9 cellular contexts compared by ENCODE assay signal in the genomic region with DNA sequence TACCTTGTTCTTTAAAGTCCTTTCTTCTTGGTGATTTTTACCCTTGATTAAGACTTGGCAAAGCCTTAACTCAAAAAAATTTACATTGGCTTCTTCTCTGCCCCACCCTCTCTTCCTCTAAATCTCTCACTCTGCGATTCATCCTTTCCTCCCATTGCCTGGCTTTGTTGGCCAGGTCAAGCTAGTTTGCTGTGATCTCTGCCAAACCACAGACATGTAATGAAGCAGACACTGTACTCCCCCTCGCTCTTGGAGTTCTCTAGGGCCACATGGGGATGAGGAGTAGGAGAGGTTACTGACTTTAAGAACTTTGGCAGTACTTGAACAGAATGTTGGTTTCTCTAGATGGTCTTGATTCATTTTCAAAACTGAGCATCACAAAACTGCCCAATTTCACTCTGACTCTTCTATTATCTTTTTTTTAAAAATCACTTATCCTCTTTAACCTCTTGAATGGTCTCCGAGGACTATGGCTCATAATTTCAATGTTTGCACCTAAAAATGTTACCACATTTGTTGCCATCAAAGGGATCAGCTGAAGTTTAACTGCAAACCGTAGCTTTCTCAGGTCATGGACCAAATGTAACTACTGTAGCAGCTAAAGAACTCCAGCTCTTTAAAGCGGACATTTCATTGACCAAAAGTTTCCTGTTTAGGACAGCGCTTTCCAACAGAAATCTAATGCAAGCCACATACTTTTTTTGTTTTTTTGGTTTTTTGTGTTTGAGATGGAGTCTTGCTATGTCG.
DNase-seq lines count a peak whose midpoint lies in the region; ATAC-seq and TF ChIP-seq lines count a peak whose summit lies in the region.
"Had no signal": no experiment of that assay in that cellular context is flagged by ENCODE, and none has a peak within 500 bp of the region (broad histone marks: within the 10 kb centered on the region; RNA-seq: fewer than 3 reads in every experiment).

No MANE protein-coding gene starts in this region.

- peak overlapping the region; percentile 87 to 98 for H3K27ac ChIP-seq in SK-N-SH (ENCODE audit: low read depth in 2 of 2, low read length in 1 of 2)
- no peak overlapping the region for H3K27ac ChIP-seq in gastrocnemius medialis

- peak; percentile 65 to 70 for ATAC-seq in gastrocnemius medialis
- ATAC-seq in GM21576 (IDR thresholded peaks at IDR 0.05; ENCODE audit: unreplicated experiment), result no peak
- no peak for ATAC-seq in HG02798 (IDR thresholded peaks at IDR 0.05; ENCODE audit: poor library complexity, unreplicated experiment)

- CTCF ChIA-PET in SK-N-SH (lab: Yijun Ruan, JAX), result interaction anchor here (1.0 to 2.9 kb wide), 6 partner anchors 18 to 61 kb away, joined by 3 to 11 read pairs (median 4); no protein-coding TSS in a partner anchor

- TF ChIP-seq CTCF in SK-N-SH (IDR thresholded peaks at IDR 0.05) (no peak), foreskin fibroblast (IDR thresholded peaks at IDR 0.05; ENCODE audit: low read depth, low read length) (no peak), gastrocnemius medialis (IDR thresholded peaks at IDR 0.05 in 4 of 5, conservative IDR thresholded peaks at IDR 0.05 in 1 of 5) (no peak)

- H3K4me3 ChIP-seq in SK-N-SH (ENCODE audit: low read depth in 2 of 2, low read length in 1 of 2), result no peak overlapping the region
- H3K4me3 ChIP-seq in foreskin fibroblast (ENCODE audit: low read depth in 1 of 2, low read length in 2 of 2), result no peak overlapping the region
- H3K4me3 ChIP-seq in gastrocnemius medialis, result no peak overlapping the region

- H3K4me2 ChIP-seq in SK-N-SH, result peak overlapping the region; percentile 39; the same call in 1 of the 2 replicates

- no peak for TF ChIP-seq RAD21 in SK-N-SH (IDR thresholded peaks at IDR 0.05; ENCODE audit: low read length)

- no peak for TF ChIP-seq POLR2A in gastrocnemius medialis (IDR thresholded peaks at IDR 0.05)

- H2AFZ ChIP-seq in SK-N-SH (ENCODE audit: low read depth), result no peak overlapping the region

- POLR2A ChIA-PET in SK-N-SH (lab: Yijun Ruan, JAX), result no interaction called here

- TF ChIP-seq EP300 in SK-N-SH (IDR thresholded peaks at IDR 0.05; ENCODE audit: borderline replicate concordance in 1 of 2, low read depth in 1 of 2, low read length in 1 of 2), result peak in 1 of 2 experiments; percentile 90; a peak in 3 of 4 replicates

- DNase-seq in GM04504 (ENCODE audit: low read depth) (peak; percentile 92), SK-N-SH (no peak), foreskin fibroblast (peak; percentile 82 to 88), gastrocnemius medialis (peak; percentile 11 to 46), NCI-H1436 (lab: John Stamatoyannopoulos, UW) (no peak), G401 (ENCODE audit: low spot score) (no peak)
- DNase-seq: activated CD4-positive, alpha-beta T cell treated with anti-CD3 and anti-CD28 coated beads, Interleukin-2, amount 10 ng/mL, durations not matched to agents 24 days and 14 days had no signal

- no peaks in the 10 kb centered on the region for H4K20me1 ChIP-seq in SK-N-SH (ENCODE audit: insufficient read depth)

- H3K9me3 ChIP-seq in SK-N-SH (no peaks in the 10 kb centered on the region), gastrocnemius medialis (peaks cover 0 to under 1% (median 0%) of the 10 kb centered on the region in 3 donors)

- peaks cover 14 to 64% of the 10 kb centered on the region in 2 experiments for H3K4me1 ChIP-seq in SK-N-SH (ENCODE audit: control insufficient read depth in 1 of 2, insufficient read depth in 2 of 2, low read depth in 1 of 2, low read length in 1 of 2)
- peaks cover 0 to 19% of the 10 kb centered on the region in 2 donors for H3K4me1 ChIP-seq in gastrocnemius medialis

- WGBS in SK-N-SH (ENCODE audit: low lambda C conversion rate), result 66% methylated on average over 7 of the region's 7 CpGs

- intact Hi-C loops in gastrocnemius medialis (cut with DNase I; ENCODE audit: low total_unique reads), result no loop called here

- in situ Hi-C loops in gastrocnemius medialis (cut with MboI; ENCODE audit: low sequenced_read_pairs in 4 of 4), result no loop called here
- in situ Hi-C loops in G401 (cut with HindIII; ENCODE audit: low sequenced_read_pairs), result no loop called here

- no peaks in the 10 kb centered on the region for H3K9me2 ChIP-seq in SK-N-SH

- H3K27me3 ChIP-seq in SK-N-SH (ENCODE audit: insufficient read depth), result no peaks in the 10 kb centered on the region
- no peaks in the 10 kb centered on the region for H3K27me3 ChIP-seq in gastrocnemius medialis

- peak overlapping the region; percentile 38; the same call in 1 of the 2 replicates for H3K9ac ChIP-seq in SK-N-SH

- peaks cover 80% of the 10 kb centered on the region for H3F3A ChIP-seq in SK-N-SH (replicated peaks; ENCODE audit: insufficient read depth)

- H3K36me3 ChIP-seq in SK-N-SH (replicated peaks in 1 of 2; ENCODE audit: control insufficient read depth in 1 of 2, insufficient read depth in 2 of 2, low read length in 1 of 2) (peaks cover 0 to 29% of the 10 kb centered on the region in 2 experiments), gastrocnemius medialis (no peaks in the 10 kb centered on the region)

- peaks cover 97% of the 10 kb centered on the region for H3K79me2 ChIP-seq in SK-N-SH (ENCODE audit: insufficient read depth)

TF ChIP-seq in SK-N-SH, 30 proteins besides CTCF, POLR2A, EP300 and RAD21:
- TF ChIP-seq RXRA (IDR thresholded peaks at IDR 0.05; ENCODE audit: borderline replicate concordance, low read depth), result peak; percentile 96
- TF ChIP-seq FOXJ3 (CRISPR knock-in tag; IDR thresholded peaks at IDR 0.05), result no peak
- TF ChIP-seq, protein P1, sequence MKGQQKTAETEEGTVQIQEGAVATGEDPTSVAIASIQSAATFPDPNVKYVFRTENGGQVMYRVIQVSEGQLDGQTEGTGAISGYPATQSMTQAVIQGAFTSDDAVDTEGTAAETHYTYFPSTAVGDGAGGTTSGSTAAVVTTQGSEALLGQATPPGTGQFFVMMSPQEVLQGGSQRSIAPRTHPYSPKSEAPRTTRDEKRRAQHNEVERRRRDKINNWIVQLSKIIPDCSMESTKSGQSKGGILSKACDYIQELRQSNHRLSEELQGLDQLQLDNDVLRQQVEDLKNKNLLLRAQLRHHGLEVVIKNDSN (IDR thresholded peaks at IDR 0.05; ENCODE audit: borderline replicate concordance, low read depth), result no peak
- peak; percentile 36; the same call in 1 of the 2 replicates for TF ChIP-seq ELF1 (IDR thresholded peaks at IDR 0.05)
- TF ChIP-seq YY1 (IDR thresholded peaks at IDR 0.05; ENCODE audit: low read depth), result no peak
- TF ChIP-seq FOXM1 (IDR thresholded peaks at IDR 0.05; ENCODE audit: low read depth), result no peak
- TF ChIP-seq TEAD4 (IDR thresholded peaks at IDR 0.05; ENCODE audit: borderline replicate concordance, insufficient read depth), result peak; percentile 58; the same call in 1 of the 2 replicates
- TF ChIP-seq FOSL2 (IDR thresholded peaks at IDR 0.05; ENCODE audit: borderline replicate concordance, low read depth), result peak; percentile 48; the same call in 1 of the 2 replicates
- TF ChIP-seq POLR2AphosphoS5 (IDR thresholded peaks at IDR 0.05; ENCODE audit: low read depth, low read length), result peak; percentile 73; the same call in 1 of the 2 replicates
- TF ChIP-seq JUND (IDR thresholded peaks at IDR 0.05), result peak; percentile 76
- TF ChIP-seq TCF12 (IDR thresholded peaks at IDR 0.05), result peak; percentile 94
- TF ChIP-seq TAF1 (IDR thresholded peaks at IDR 0.05; ENCODE audit: borderline replicate concordance, low read depth, low read length), result no peak
- peak; percentile 99 for TF ChIP-seq NFIC (IDR thresholded peaks at IDR 0.05; ENCODE audit: borderline replicate concordance)
- peak; percentile 71; the same call in 1 of the 2 replicates for TF ChIP-seq SIN3A (IDR thresholded peaks at IDR 0.05; ENCODE audit: borderline replicate concordance, low read depth, low read length)
- TF ChIP-seq, protein P2, sequence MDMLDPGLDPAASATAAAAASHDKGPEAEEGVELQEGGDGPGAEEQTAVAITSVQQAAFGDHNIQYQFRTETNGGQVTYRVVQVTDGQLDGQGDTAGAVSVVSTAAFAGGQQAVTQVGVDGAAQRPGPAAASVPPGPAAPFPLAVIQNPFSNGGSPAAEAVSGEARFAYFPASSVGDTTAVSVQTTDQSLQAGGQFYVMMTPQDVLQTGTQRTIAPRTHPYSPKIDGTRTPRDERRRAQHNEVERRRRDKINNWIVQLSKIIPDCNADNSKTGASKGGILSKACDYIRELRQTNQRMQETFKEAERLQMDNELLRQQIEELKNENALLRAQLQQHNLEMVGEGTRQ (IDR thresholded peaks at IDR 0.05; ENCODE audit: borderline replicate concordance, low read depth, low read length), result no peak
- no peak for TF ChIP-seq CHD2 (IDR thresholded peaks at IDR 0.05; ENCODE audit: low read length, partially characterized antibody)
- TF ChIP-seq, protein P3, sequence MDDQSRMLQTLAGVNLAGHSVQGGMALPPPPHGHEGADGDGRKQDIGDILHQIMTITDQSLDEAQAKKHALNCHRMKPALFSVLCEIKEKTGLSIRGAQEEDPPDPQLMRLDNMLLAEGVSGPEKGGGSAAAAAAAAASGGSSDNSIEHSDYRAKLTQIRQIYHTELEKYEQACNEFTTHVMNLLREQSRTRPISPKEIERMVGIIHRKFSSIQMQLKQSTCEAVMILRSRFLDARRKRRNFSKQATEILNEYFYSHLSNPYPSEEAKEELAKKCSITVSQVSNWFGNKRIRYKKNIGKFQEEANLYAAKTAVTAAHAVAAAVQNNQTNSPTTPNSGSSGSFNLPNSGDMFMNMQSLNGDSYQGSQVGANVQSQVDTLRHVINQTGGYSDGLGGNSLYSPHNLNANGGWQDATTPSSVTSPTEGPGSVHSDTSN (IDR thresholded peaks at IDR 0.05), result peak; percentile 64
- TF ChIP-seq MEF2A (IDR thresholded peaks at IDR 0.05; ENCODE audit: borderline replicate concordance, low read depth), result 0 out of 2 replicates have a peak, but pooled peaks have one; percentile 10
- TF ChIP-seq, protein P4, sequence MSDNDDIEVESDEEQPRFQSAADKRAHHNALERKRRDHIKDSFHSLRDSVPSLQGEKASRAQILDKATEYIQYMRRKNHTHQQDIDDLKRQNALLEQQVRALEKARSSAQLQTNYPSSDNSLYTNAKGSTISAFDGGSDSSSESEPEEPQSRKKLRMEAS (IDR thresholded peaks at IDR 0.05; ENCODE audit: low read depth), result peak; percentile 81
TF ChIP-seq in SK-N-SH: peak in this region for 12.

Comparison
In these comparisons a context has a peak if more than half of its experiments do, and no peak if none do; other contexts are left out.
1. DNase-seq: peak in GM04504 (single experiment), foreskin fibroblast (2 of 2) and gastrocnemius medialis (2 of 2); none in SK-N-SH (single experiment), NCI-H1436 (single experiment) and G401 (single experiment).
2. H3K27ac ChIP-seq: peak in SK-N-SH (2 of 2); none in gastrocnemius medialis (0 of 4).
3. ATAC-seq: peak in gastrocnemius medialis (2 of 2); none in GM21576 (single experiment) and HG02798 (single experiment).